In the genomic region with DNA sequence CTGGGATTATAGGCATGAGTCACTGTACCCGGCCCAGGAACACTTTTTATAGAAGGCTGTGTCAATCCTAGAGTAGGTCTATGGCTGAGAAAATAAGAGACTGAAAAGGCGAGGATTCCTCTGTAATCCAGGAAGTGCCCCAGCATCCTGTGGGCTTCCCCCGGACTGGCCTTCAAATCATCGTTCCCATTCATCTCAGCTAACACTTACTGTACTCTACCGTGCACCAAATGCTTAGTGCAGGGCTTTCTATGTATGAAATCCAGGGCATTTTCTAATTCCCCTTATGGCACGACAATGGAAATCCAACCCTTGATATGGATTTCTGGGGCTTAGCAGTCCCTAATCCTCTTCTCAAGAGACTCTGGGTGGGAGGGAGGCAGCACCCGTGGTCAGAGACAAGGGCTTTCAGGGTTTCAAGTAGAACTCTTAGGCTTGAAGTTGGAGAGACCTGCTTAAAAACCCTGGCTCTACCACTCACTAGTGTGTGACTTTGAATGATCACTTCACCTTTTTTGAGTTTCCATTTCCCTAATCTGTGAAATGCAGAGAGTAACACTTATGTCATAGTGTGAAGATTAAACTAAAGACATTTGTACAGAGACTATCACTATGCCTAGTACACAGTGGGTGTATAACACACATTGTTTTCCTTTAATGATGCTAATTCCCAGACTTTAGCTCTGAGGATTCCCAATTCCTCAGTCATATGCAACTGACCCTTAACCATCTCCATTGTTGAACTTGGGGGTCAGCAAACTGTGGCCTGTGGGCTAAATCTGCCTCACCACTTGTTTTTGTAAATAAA, we compare ENCODE assay signal across 19 cellular contexts. TPM values are rescaled to one million over a fixed set of nuclear protein-coding genes. Genes with fewer than 3 reads are reported as not detected.
A peak's percentile ranks its signal among the peaks of the same experiment; 100 is the strongest.
DNase-seq lines count a peak whose midpoint lies in the region; ATAC-seq and TF ChIP-seq lines count a peak whose summit lies in the region.
"Had no signal": no experiment of that assay in that cellular context is flagged by ENCODE, and none has a peak within 500 bp of the region (broad histone marks: within the 10 kb centered on the region; RNA-seq: fewer than 3 reads in every experiment).

No MANE protein-coding gene starts in this region.

- peak; percentile 62 for ATAC-seq in GM19452 (IDR thresholded peaks at IDR 0.05; ENCODE audit: unreplicated experiment)
- no peak for ATAC-seq in GM21360 (IDR thresholded peaks at IDR 0.05; ENCODE audit: unreplicated experiment)
- ATAC-seq: HepG2 had no signal

- TF ChIP-seq CTCF in GM10266 (IDR thresholded peaks at IDR 0.05; ENCODE audit: control insufficient read depth, insufficient read depth, low read depth, missing control alignments) (no peak), uterus (IDR thresholded peaks at IDR 0.05) (no peak), coronary artery (IDR thresholded peaks at IDR 0.05) (no peak)

- no peaks in the 10 kb centered on the region for H3K27me3 ChIP-seq in uterus
- H3K27me3 ChIP-seq: BLaER1 treated with 17β-estradiol and CSF1 and Interleukin-3, amounts not matched to agents 10 nM and 100 nM; stomach had no signal

- intact Hi-C loops in uterus (cut with DNase I; ENCODE audit: low total_unique reads): no loop called here

- no peaks in the 10 kb centered on the region for H3K4me1 ChIP-seq in uterus

- H3K36me3 ChIP-seq in uterus: no peaks in the 10 kb centered on the region

- no peak for TF ChIP-seq POLR2A in uterus (IDR thresholded peaks at IDR 0.05)

- no peaks in the 10 kb centered on the region for H3K9me3 ChIP-seq in uterus
- H3K9me3 ChIP-seq: BLaER1 treated with 17β-estradiol and CSF1 and Interleukin-3, amounts not matched to agents 10 nM and 100 nM; stomach had no signal

- H3K4me3 ChIP-seq in uterus (no peak overlapping the region), coronary artery (no peak overlapping the region)
- H3K4me3 ChIP-seq: BLaER1 treated with 17β-estradiol and CSF1 and Interleukin-3, amounts not matched to agents 10 nM and 100 nM; stomach had no signal

- DNase-seq in GM10266 (ENCODE audit: extremely low spot score) (peak; percentile 63), MV-4-11 (lab: John Stamatoyannopoulos, UW) (peak; percentile 33), iris pigment epithelial cell (ENCODE audit: low read depth) (peak; percentile 90), uterus (no peak), UCSD-AML1 (lab: John Stamatoyannopoulos, UW; ENCODE audit: unreplicated experiment) (no peak), coronary artery (ENCODE audit: low spot score) (no peak)
- DNase-seq: activated CD8-positive, alpha-beta memory T cell treated with anti-CD3 and anti-CD28 coated beads, Interleukin-2, amount 50 U/mL, for 48 hours; amniotic stem cell; NCI-H1105; NCI-H2227 treated with DMSO at 0.1 percent for 48 hours; retina; RPMI8226; stimulated activated CD4-positive, alpha-beta T cell treated with anti-CD3 and anti-CD28 coated beads, Interleukin-4, amount 100 ng/mL, for 24 hours; stomach; T1000 had no signal

- H3K27ac ChIP-seq in uterus (no peak overlapping the region), coronary artery (no peak overlapping the region)
- H3K27ac ChIP-seq: BLaER1 treated with 17β-estradiol and CSF1 and Interleukin-3, amounts not matched to agents 10 nM and 100 nM; stomach had no signal

RNA-seq across cellular contexts. Expression of a gene that starts 20.3 kb away (rescaled TPM):
- 10 to 100 TPM in 3 of 4 donors, 1 to 10 TPM in 1; 7.4 to 23.4 (median 20.7) TPM for total RNA-seq in uterus

RNA-seq across cellular contexts. Expression of a gene that starts 25.8 kb away (rescaled TPM):
- 10 to 100 TPM in 3 of 4 donors, 1 to 10 TPM in 1; 9.5 to 48.2 (median 33.4) TPM for total RNA-seq in uterus

RNA-seq across cellular contexts. Expression of a gene that starts 28.8 kb away (rescaled TPM):
- total RNA-seq in uterus: 100 to 1,000 TPM in 1 of 4 donors, 10 to 100 TPM in 3; 60.0 to 129 (median 69.0) TPM

Comparison
In these comparisons a context has a peak if more than half of its experiments do, and no peak if none do; other contexts are left out.
1. DNase-seq: peak in GM10266 (single experiment), MV-4-11 (single experiment) and iris pigment epithelial cell (single experiment); none in uterus (0 of 2), UCSD-AML1 (single experiment) and coronary artery (single experiment).